8 cellular contexts compared by ENCODE assay signal in genomic region chr12:1691123-1692007, GRCh38. TPM values are rescaled to one million over a fixed set of nuclear protein-coding genes. Genes with fewer than 3 reads are reported as not detected.
DNase-seq lines count a peak whose midpoint lies in the region; ATAC-seq, FAIRE-seq and TF ChIP-seq lines count a peak whose summit lies in the region.

No MANE protein-coding gene starts in this region.

- peak; percentile 50 for TF ChIP-seq CTCF in HepG2 (CRISPR knock-in tag; IDR thresholded peaks at IDR 0.05)

- intact Hi-C loops in HepG2 (cut with micrococcal nuclease; ENCODE audit: unreplicated experiment): loop anchor here (2.0 to 5.0 kb wide), 4 partner anchors 15 to 101 kb away; no protein-coding TSS in a partner anchor

- H3K4me2 ChIP-seq in HepG2 (ENCODE audit: low read depth, low read length): peak overlapping the region; percentile 75

- ATAC-seq in GM19324 (IDR thresholded peaks at IDR 0.05; ENCODE audit: low FRiP score, unreplicated experiment): peak; percentile 46
- peak; percentile 48 for ATAC-seq in HG03354 (IDR thresholded peaks at IDR 0.05; ENCODE audit: poor library complexity, severe bottlenecking, unreplicated experiment)
- peak; percentile 81 for ATAC-seq in HepG2

- peaks cover 8% of the 10 kb centered on the region for H3K36me3 ChIP-seq in SJCRH30
- peaks cover 0 to 5% of the 10 kb centered on the region in 2 experiments; a peak in 1 of 5 replicates for H3K36me3 ChIP-seq in HepG2 (replicated peaks in 1 of 2; ENCODE audit: control insufficient read depth in 1 of 2, insufficient read depth in 2 of 2, low read length in 2 of 2)

- BruUV-seq in HepG2 (replicated peaks; lab: Mats Ljungman, UMichigan): no TSS peak

- no peak overlapping the region for H2AFZ ChIP-seq in HepG2 (ENCODE audit: low read length)

- CTCF ChIA-PET in HepG2 (lab: Yijun Ruan, JAX; ENCODE audit: low intra/inter-chr PET ratio, low total read pairs): no interaction called here

- peak overlapping the region; percentile 95 for H3K9ac ChIP-seq in HepG2 (ENCODE audit: insufficient read depth, low read depth, low read length)

- POLR2A ChIA-PET in HepG2 (lab: Yijun Ruan, JAX): interaction anchor here (0.6 to 2.5 kb wide), 12 partner anchors 10 to 125 kb away, joined by 3 to 37 read pairs (median 5); no protein-coding TSS in a partner anchor

- H3K4me3 ChIP-seq in SJCRH30 (peak overlapping the region; percentile 97), HepG2 (replicated peaks in 1 of 3; ENCODE audit: insufficient read depth in 1 of 3, low read depth in 2 of 3, low read length in 3 of 3) (peak overlapping the region; percentile 92 to 100 (median 94))

- WGBS in HepG2 (ENCODE audit: low lambda C conversion rate): 0% methylated on average over 9 of the region's 56 CpGs

- H3K79me2 ChIP-seq in HepG2 (ENCODE audit: insufficient read depth, low read length): peaks cover 53% of the 10 kb centered on the region

- 0 out of 4 replicates have a peak, but pooled peaks of 1 of the 2 experiments have one; percentile 50 for TF ChIP-seq POLR2A in HepG2 (IDR thresholded peaks at IDR 0.05; ENCODE audit: insufficient read depth in 1 of 2, low read depth in 2 of 2, low read length in 2 of 2)

- TF ChIP-seq RAD21 in HepG2 (CRISPR knock-in tag; IDR thresholded peaks at IDR 0.05): peak; percentile 29; the same call in 1 of the 2 replicates

- H3K9me3 ChIP-seq in SJCRH30 (replicated peaks) (no peaks in the 10 kb centered on the region), HepG2 (ENCODE audit: low read length) (no peaks in the 10 kb centered on the region)

- peaks cover 7% of the 10 kb centered on the region for H3K4me1 ChIP-seq in SJCRH30
- H3K4me1 ChIP-seq in HepG2 (ENCODE audit: insufficient read depth, low read length): peaks cover 49% of the 10 kb centered on the region

- TF ChIP-seq EP300 in HepG2 (IDR thresholded peaks at IDR 0.05; ENCODE audit: low read depth in 2 of 2, low read length in 2 of 2) (no peak), HepG2 (CRISPR knock-in tag; IDR thresholded peaks at IDR 0.05; ENCODE audit: borderline replicate concordance) (no peak)

- DNase-seq in COLO829 (ENCODE audit: low spot score) (peak; percentile 19), SJCRH30 (peak; percentile 61 to 72), caudate nucleus (lab: John Stamatoyannopoulos, UW) (peak in 26 of 61 donors; percentile 21 to 79 (median 55)), HepG2 (ENCODE audit: low spot score) (peak; percentile 31)
- DNase-seq in stimulated activated naive CD4-positive, alpha-beta T cell treated with Interleukin-2 at 50 U/mL for 16 hours (lab: John Stamatoyannopoulos, UW): peak; percentile 39
- DNase-seq in NK-92 treated with Interleukin-12 subunit alpha and Interleukin-12 subunit beta, amount 100 ng/mL, for 24 hours (lab: John Stamatoyannopoulos, UW): no peak

- peaks cover 40% of the 10 kb centered on the region for H4K20me1 ChIP-seq in HepG2 (ENCODE audit: insufficient read depth, low read length)

- FAIRE-seq in HepG2 (lab: Jason Lieb, UNC): no peak

- in situ Hi-C loops in HepG2 (cut with HindIII; ENCODE audit: extremely low pct_ligation_motif_present, low pct_unique_long_range_greater_than_20kb): no loop called here

- H3K27ac ChIP-seq in SJCRH30 (peak overlapping the region; percentile 74), caudate nucleus (ENCODE audit: low read depth, low read length) (peak overlapping the region; percentile 86), HepG2 (ENCODE audit: extremely low read length, insufficient read depth, low read length) (peak overlapping the region; percentile 92)

- H3K27me3 ChIP-seq in SJCRH30 (no peaks in the 10 kb centered on the region), HepG2 (ENCODE audit: control insufficient read depth in 1 of 2, insufficient read depth in 2 of 2, low read length in 2 of 2) (no peaks in the 10 kb centered on the region)

TF ChIP-seq in HepG2, 621 proteins besides CTCF, POLR2A, EP300 and RAD21 (continues in another document):
- TF ChIP-seq, protein P1, sequence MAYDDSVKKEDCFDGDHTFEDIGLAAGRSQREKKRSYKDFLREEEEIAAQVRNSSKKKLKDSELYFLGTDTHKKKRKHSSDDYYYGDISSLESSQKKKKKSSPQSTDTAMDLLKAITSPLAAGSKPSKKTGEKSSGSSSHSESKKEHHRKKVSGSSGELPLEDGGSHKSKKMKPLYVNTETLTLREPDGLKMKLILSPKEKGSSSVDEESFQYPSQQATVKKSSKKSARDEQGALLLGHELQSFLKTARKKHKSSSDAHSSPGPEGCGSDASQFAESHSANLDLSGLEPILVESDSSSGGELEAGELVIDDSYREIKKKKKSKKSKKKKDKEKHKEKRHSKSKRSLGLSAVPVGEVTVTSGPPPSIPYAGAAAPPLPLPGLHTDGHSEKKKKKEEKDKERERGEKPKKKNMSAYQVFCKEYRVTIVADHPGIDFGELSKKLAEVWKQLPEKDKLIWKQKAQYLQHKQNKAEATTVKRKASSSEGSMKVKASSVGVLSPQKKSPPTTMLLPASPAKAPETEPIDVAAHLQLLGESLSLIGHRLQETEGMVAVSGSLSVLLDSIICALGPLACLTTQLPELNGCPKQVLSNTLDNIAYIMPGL (CRISPR knock-in tag; IDR thresholded peaks at IDR 0.05; ENCODE audit: borderline replicate concordance in 1 of 2, low read depth in 1 of 2): peak; percentile 40 to 58; a peak in 3 of 4 replicates
- TF ChIP-seq, protein P2, sequence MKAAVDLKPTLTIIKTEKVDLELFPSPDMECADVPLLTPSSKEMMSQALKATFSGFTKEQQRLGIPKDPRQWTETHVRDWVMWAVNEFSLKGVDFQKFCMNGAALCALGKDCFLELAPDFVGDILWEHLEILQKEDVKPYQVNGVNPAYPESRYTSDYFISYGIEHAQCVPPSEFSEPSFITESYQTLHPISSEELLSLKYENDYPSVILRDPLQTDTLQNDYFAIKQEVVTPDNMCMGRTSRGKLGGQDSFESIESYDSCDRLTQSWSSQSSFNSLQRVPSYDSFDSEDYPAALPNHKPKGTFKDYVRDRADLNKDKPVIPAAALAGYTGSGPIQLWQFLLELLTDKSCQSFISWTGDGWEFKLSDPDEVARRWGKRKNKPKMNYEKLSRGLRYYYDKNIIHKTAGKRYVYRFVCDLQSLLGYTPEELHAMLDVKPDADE (CRISPR knock-in tag; IDR thresholded peaks at IDR 0.05): no peak
- TF ChIP-seq KMT2B (CRISPR knock-in tag; IDR thresholded peaks at IDR 0.05) (0 out of 2 replicates have a peak, but pooled peaks have one; percentile 12), HDAC1 (CRISPR knock-in tag; IDR thresholded peaks at IDR 0.05) (no peak), ZNF816 (CRISPR knock-in tag; IDR thresholded peaks at IDR 0.05; ENCODE audit: borderline replicate concordance) (no peak), ZNF570 (CRISPR knock-in tag; IDR thresholded peaks at IDR 0.05; ENCODE audit: borderline replicate concordance) (no peak), FOXM1 (CRISPR knock-in tag; IDR thresholded peaks at IDR 0.05) (no peak)

RNA-seq across cellular contexts. Expression of gene ADIPOR2, which starts 0.5 kb away (rescaled TPM):
- 54.1 and 62.5 TPM in 2 replicates for total RNA-seq in SJCRH30 (2014; rRNA removed; shearing (Covaris generic))
- 35.2 and 40.8 TPM in 2 replicates for total RNA-seq in HepG2 (2016; rRNA removed; fragmentation: Illumina TruSeq; extraction: Trizol)
- total RNA-seq in HepG2 (2016; cell fraction: cytosol; rRNA removed; fragmentation: Illumina TruSeq; extraction: Trizol; ENCODE audit: low read depth): 14.0 and 15.3 TPM in 2 replicates
- 34.6 and 36.8 TPM in 2 replicates for total RNA-seq in HepG2 (2016; cell fraction: insoluble cytoplasmic fraction; rRNA removed; fragmentation: Illumina TruSeq; extraction: Trizol)
- 32.2 and 37.5 TPM in 2 replicates for total RNA-seq in HepG2 (2016; cell fraction: membrane; rRNA removed; fragmentation: Illumina TruSeq; extraction: Trizol)
- total RNA-seq in HepG2 (2016; cell fraction: nucleus; rRNA removed; fragmentation: Illumina TruSeq; extraction: Trizol): 57.1 and 62.9 TPM in 2 replicates
- 52.2 and 56.5 TPM in 2 replicates for polyA plus RNA-seq in HepG2 (2011; rRNA removed)
- 30.4 and 47.3 TPM in 2 replicates for polyA plus RNA-seq in HepG2 (2011; cell fraction: cytosol; rRNA removed)
- 39.2 and 60.6 TPM in 2 replicates for polyA plus RNA-seq in HepG2 (2011; cell fraction: nucleus; rRNA removed)
- polyA plus RNA-seq in HepG2 (2012): 68.6 and 70.3 TPM in 2 replicates
- polyA plus RNA-seq in HepG2 (2016; cell fraction: cytosol; fragmentation: Illumina TruSeq; extraction: Trizol; ENCODE audit: low read depth): 8.2 TPM in 2 replicates
- polyA plus RNA-seq in HepG2 (2016; cell fraction: insoluble cytoplasmic fraction; fragmentation: Illumina TruSeq; extraction: Trizol; ENCODE audit: low read depth): 42.4 and 47.2 TPM in 2 replicates
- 24.7 and 28.3 TPM in 2 replicates for polyA plus RNA-seq in HepG2 (2016; cell fraction: membrane; fragmentation: Illumina TruSeq; extraction: Trizol; ENCODE audit: low read depth)
- polyA plus RNA-seq in HepG2 (2016; cell fraction: nucleus; fragmentation: Illumina TruSeq; extraction: Trizol; ENCODE audit: insufficient read depth, low read depth): 75.6 and 80.5 TPM in 2 replicates
- 53.2 and 63.9 TPM in 2 replicates for polyA minus RNA-seq in HepG2 (2011; rRNA and poly(A)+ RNA removed; ENCODE audit: low replicate concordance)
- 37.1 and 43.3 TPM in 2 replicates for polyA minus RNA-seq in HepG2 (2011; cell fraction: cytosol; rRNA and poly(A)+ RNA removed)
- 89.9 and 92.1 TPM in 2 replicates for polyA minus RNA-seq in HepG2 (2011; cell fraction: nucleus; rRNA and poly(A)+ RNA removed)
